16 cellular contexts compared by ENCODE assay signal in genomic region chr1:28058168-28058567, GRCh38. TPM values are rescaled to one million over a fixed set of nuclear protein-coding genes. Genes with fewer than 3 reads are reported as not detected.
A peak's percentile ranks its signal among the peaks of the same experiment; 100 is the strongest.
DNase-seq lines count a peak whose midpoint lies in the region; ATAC-seq and TF ChIP-seq lines count a peak whose summit lies in the region.
"Had no signal": no experiment of that assay in that cellular context is flagged by ENCODE, and none has a peak within 500 bp of the region (broad histone marks: within the 10 kb centered on the region; RNA-seq: fewer than 3 reads in every experiment).

No MANE protein-coding gene starts in this region.

- POLR2A ChIA-PET in OCI-LY7 (lab: Charles Lee) = interaction anchor here (0.7 to 3.9 kb wide), 10 partner anchors 9 to 751 kb away, joined by 3 to 37 read pairs (median 4); partner anchors contain the start of gene EYA3

- WGBS in psoas muscle, 3 donors = 76 to 81% (median 81%) methylated on average over 4 of the region's 4 CpGs

- H3K9me3 Mint-ChIP-seq in memory B cell = no peaks in the 10 kb centered on the region
- H3K9me3 Mint-ChIP-seq: natural killer cell had no signal

- CTCF ChIA-PET in OCI-LY7 (lab: Charles Lee; ENCODE audit: unreplicated experiment) = interaction anchor here (0.8 to 1.0 kb wide), 3 partner anchors 20 to 54 kb away, joined by 3 to 4 read pairs (median 3); no protein-coding TSS in a partner anchor

- H3K9me2 ChIP-seq in Karpas-422 (replicated peaks; ENCODE audit: insufficient read depth, low read length) = no peaks in the 10 kb centered on the region
- H3K9me2 ChIP-seq in OCI-LY7 (ENCODE audit: insufficient read depth, low read length) = no peaks in the 10 kb centered on the region

- H4K20me1 ChIP-seq in Karpas-422 (ENCODE audit: insufficient read depth, low read depth, low read length) = no peaks in the 10 kb centered on the region
- no peaks in the 10 kb centered on the region for H4K20me1 ChIP-seq in OCI-LY7 (ENCODE audit: insufficient read depth, low read length)

- H3K27me3 ChIP-seq in Karpas-422 (ENCODE audit: low read length) (no peaks in the 10 kb centered on the region), psoas muscle (ENCODE audit: insufficient read depth in 3 of 3, low read length in 2 of 3) (no peaks in the 10 kb centered on the region)
- H3K27me3 ChIP-seq: uterus had no signal

- no peak overlapping the region for H3K4me3 Mint-ChIP-seq in memory B cell
- H3K4me3 Mint-ChIP-seq: CD14-positive monocyte, natural killer cell had no signal

- peak overlapping the region; percentile 65 for H3K4me2 ChIP-seq in Karpas-422 (ENCODE audit: low read depth, low read length, poor library complexity, severe bottlenecking)
- H3K4me2 ChIP-seq in OCI-LY7 (ENCODE audit: low read length) = peak overlapping the region; percentile 81

- H3K4me1 ChIP-seq in Karpas-422 (ENCODE audit: low read length) (peaks cover 58% of the 10 kb centered on the region), OCI-LY7 (ENCODE audit: insufficient read depth, low read length, poor library complexity, severe bottlenecking) (peaks cover 56% of the 10 kb centered on the region), psoas muscle (peaks cover 17% of the 10 kb centered on the region)
- H3K4me1 ChIP-seq: uterus had no signal

- peak overlapping the region; percentile 55 for H3K27ac ChIP-seq in Karpas-422 (ENCODE audit: low read length)
- peak overlapping the region; percentile 46 for H3K27ac ChIP-seq in OCI-LY7 (ENCODE audit: low read depth, low read length, poor library complexity, severe bottlenecking)
- no peak overlapping the region for H3K27ac ChIP-seq in psoas muscle
- H3K27ac ChIP-seq: epithelial cell of prostate, uterus had no signal

- no peak overlapping the region for H3K9ac ChIP-seq in Karpas-422 (ENCODE audit: low read length)

- H2AFZ ChIP-seq in Karpas-422 (ENCODE audit: low read length) (no peak overlapping the region), OCI-LY7 (ENCODE audit: low read length) (peak overlapping the region; percentile 26; the same call in 1 of the 2 replicates)

- H3K36me3 Mint-ChIP-seq in memory B cell = no peaks in the 10 kb centered on the region
- H3K36me3 Mint-ChIP-seq: natural killer cell had no signal

- DNase-seq in NCI-H2029 (lab: John Stamatoyannopoulos, UW) (peak; percentile 52), NCI-H2029 treated with DMSO at 0.1 percent for 48 hours (lab: John Stamatoyannopoulos, UW) (no peak), Karpas-422 (no peak), OCI-LY7 (ENCODE audit: low spot score) (no peak), memory B cell (ENCODE audit: low spot score in 2 of 2) (no peak), nucleus accumbens (lab: John Stamatoyannopoulos, UW) (no peak), psoas muscle (no peak)
- DNase-seq: activated naive CD4-positive, alpha-beta T cell treated with Interleukin-2 at 50 U/mL for 16 hours; natural killer cell; NCI-H1105 treated with DMSO at 0.1 percent for 48 hours; stimulated activated naive CD4-positive, alpha-beta T cell treated with Interleukin-2 at 50 U/mL for 16 hours; T1000; uterus had no signal

- TF ChIP-seq CTCF in OCI-LY7 (conservative IDR thresholded peaks at IDR 0.05; ENCODE audit: low read length) = no peak
- TF ChIP-seq CTCF in psoas muscle (IDR thresholded peaks at IDR 0.05) = no peak

- H3K9me3 ChIP-seq in Karpas-422 (ENCODE audit: low read length) (no peaks in the 10 kb centered on the region), OCI-LY7 (ENCODE audit: low read length) (no peaks in the 10 kb centered on the region; the same call in 1 of the 2 replicates), psoas muscle (no peaks in the 10 kb centered on the region)
- H3K9me3 ChIP-seq: uterus had no signal

- H3K27ac Mint-ChIP-seq in memory B cell = peak overlapping the region; percentile 50

- peaks cover 13% of the 10 kb centered on the region for H3K4me1 Mint-ChIP-seq in memory B cell

- peaks cover 90% of the 10 kb centered on the region for H3K79me2 ChIP-seq in Karpas-422 (ENCODE audit: low read length)
- H3K79me2 ChIP-seq in OCI-LY7 (ENCODE audit: insufficient read depth, low read depth, low read length) = peaks cover 76% of the 10 kb centered on the region

- no peak overlapping the region for H3K4me3 ChIP-seq in Karpas-422 (ENCODE audit: low read length)
- peak overlapping the region; percentile 65 for H3K4me3 ChIP-seq in OCI-LY7 (ENCODE audit: low read depth, low read length, poor library complexity, severe bottlenecking)
- no peak overlapping the region for H3K4me3 ChIP-seq in psoas muscle
- H3K4me3 ChIP-seq: uterus had no signal

- intact Hi-C loops in OCI-LY7 (cut with micrococcal nuclease; ENCODE audit: unreplicated experiment) = no loop called here
- intact Hi-C loops in psoas muscle (cut with DNase I) = no loop called here

- H3K27me3 Mint-ChIP-seq in memory B cell = no peaks in the 10 kb centered on the region

- H3K36me3 ChIP-seq in Karpas-422 (ENCODE audit: insufficient read depth, low read length) (peaks cover 16% of the 10 kb centered on the region), OCI-LY7 (ENCODE audit: insufficient read depth, low read length) (peaks cover 49% of the 10 kb centered on the region), psoas muscle (ENCODE audit: insufficient read depth in 1 of 2, low read depth in 1 of 2) (no peaks in the 10 kb centered on the region)
- H3K36me3 ChIP-seq: uterus had no signal

- no TSS peak for BruUV-seq in OCI-LY7 (replicated peaks; lab: Mats Ljungman, UMichigan)

- ATAC-seq in memory B cell (ENCODE audit: low read depth) = no peak
- no peak for ATAC-seq in GM18517 (IDR thresholded peaks at IDR 0.05; ENCODE audit: unreplicated experiment)
- ATAC-seq in psoas muscle = no peak
- ATAC-seq: natural killer cell had no signal

RNA-seq across cellular contexts. Expression of gene EYA3, which starts 30.2 kb away (rescaled TPM):
- 17.0 and 28.3 TPM in 2 replicates for total RNA-seq in Karpas-422 (2014; rRNA removed; shearing (Covaris generic); ENCODE audit: low replicate concordance)
- total RNA-seq in OCI-LY7 (2014; rRNA removed; shearing (Covaris generic)) = 24.1 and 29.0 TPM in 2 replicates
- total RNA-seq in OCI-LY7 (2022) (104 and 114 TPM in 2 replicates), psoas muscle (10 to 100 TPM; 13.1 to 15.3 (median 14.0) TPM)
- polyA plus RNA-seq in psoas muscle = 10 to 100 TPM in 1 of 3 donors, 1 to 10 TPM in 2; 3.6 to 10.8 (median 5.1) TPM
